12 cellular contexts compared by ENCODE assay signal in genomic region chr3:11716576-11717250, GRCh38.
DNase-seq lines count a peak whose midpoint lies in the region; ATAC-seq, FAIRE-seq and TF ChIP-seq lines count a peak whose summit lies in the region.
"Had no signal": no experiment of that assay in that cellular context is flagged by ENCODE, and none has a peak within 500 bp of the region (broad histone marks: within the 10 kb centered on the region; RNA-seq: fewer than 3 reads in every experiment).

No MANE protein-coding gene starts in this region.

- no peaks in the 10 kb centered on the region for H3K36me3 ChIP-seq in bronchial epithelial cell (ENCODE audit: control insufficient read depth, insufficient read depth, low read length)
- H3K36me3 ChIP-seq in mucosa of stomach (ENCODE audit: control insufficient read depth, insufficient read depth, low read length): no peaks in the 10 kb centered on the region
- no peaks in the 10 kb centered on the region for H3K36me3 ChIP-seq in uterus

- H3K4me1 ChIP-seq in mucosa of stomach (ENCODE audit: control insufficient read depth, insufficient read depth, low read length) (peaks cover 23% of the 10 kb centered on the region), uterus (no peaks in the 10 kb centered on the region)

- intact Hi-C loops in uterus (cut with DNase I; ENCODE audit: low total_unique reads): no loop called here

- H3K4me3 Mint-ChIP-seq in activated naive CD8-positive, alpha-beta T cell: peak overlapping the region; percentile 34
- no peak overlapping the region for H3K4me3 Mint-ChIP-seq in activated naive CD8-positive, alpha-beta T cell treated with anti-CD3 and anti-CD28 coated beads for 36 hours

- peak overlapping the region; percentile 7 for H3K4me3 ChIP-seq in bronchial epithelial cell (ENCODE audit: low read depth, low read length)
- no peak overlapping the region for H3K4me3 ChIP-seq in mucosa of stomach (ENCODE audit: low read length)
- no peak overlapping the region for H3K4me3 ChIP-seq in uterus
- H3K4me3 ChIP-seq: K562 had no signal

- no peak overlapping the region for H3K27ac Mint-ChIP-seq in activated naive CD8-positive, alpha-beta T cell
- H3K27ac Mint-ChIP-seq in activated naive CD8-positive, alpha-beta T cell treated with anti-CD3 and anti-CD28 coated beads for 36 hours: no peak overlapping the region

- peak overlapping the region; percentile 93 to 98 for H3K27ac ChIP-seq in uterus

- no peak for TF ChIP-seq POLR2A in uterus (IDR thresholded peaks at IDR 0.05)

- no peaks in the 10 kb centered on the region for H3K9me3 ChIP-seq in mucosa of stomach (ENCODE audit: control insufficient read depth, low read length)
- no peaks in the 10 kb centered on the region for H3K9me3 ChIP-seq in uterus

- peaks cover under 1% of the 10 kb centered on the region for H3K27me3 Mint-ChIP-seq in activated naive CD8-positive, alpha-beta T cell
- peaks cover 13% of the 10 kb centered on the region for H3K27me3 Mint-ChIP-seq in activated naive CD8-positive, alpha-beta T cell treated with anti-CD3 and anti-CD28 coated beads for 36 hours

- DNase-seq in activated naive CD8-positive, alpha-beta T cell treated with anti-CD3 and anti-CD28 coated beads for 36 hours: no peak
- DNase-seq in bronchial epithelial cell (ENCODE audit: low read depth) (peak; percentile 67), uterus (no peak), A172 (ENCODE audit: low spot score) (no peak)
- DNase-seq: DMS153 had no signal

- no peak for TF ChIP-seq CTCF in bronchial epithelial cell (IDR thresholded peaks at IDR 0.05; ENCODE audit: insufficient read depth, low read length, severe bottlenecking)
- TF ChIP-seq CTCF in uterus (IDR thresholded peaks at IDR 0.05): no peak

- no peak for FAIRE-seq in bronchial epithelial cell (lab: Jason Lieb, UNC)
- FAIRE-seq: K562, RCC 7860 had no signal

- H3K27me3 ChIP-seq in bronchial epithelial cell (ENCODE audit: control insufficient read depth, insufficient read depth, low read length) (no peaks in the 10 kb centered on the region), mucosa of stomach (ENCODE audit: control insufficient read depth, insufficient read depth, low read length) (no peaks in the 10 kb centered on the region), uterus (no peaks in the 10 kb centered on the region)

- H3K9ac ChIP-seq in mucosa of stomach (ENCODE audit: low read length): peak overlapping the region; percentile 12

- H3K9me3 Mint-ChIP-seq in activated naive CD8-positive, alpha-beta T cell (ENCODE audit: low read depth): no peaks in the 10 kb centered on the region
- no peaks in the 10 kb centered on the region for H3K9me3 Mint-ChIP-seq in activated naive CD8-positive, alpha-beta T cell treated with anti-CD3 and anti-CD28 coated beads for 36 hours

- H3K4me1 Mint-ChIP-seq in activated naive CD8-positive, alpha-beta T cell (ENCODE audit: low read depth): peaks cover 19% of the 10 kb centered on the region
- peaks cover 18% of the 10 kb centered on the region for H3K4me1 Mint-ChIP-seq in activated naive CD8-positive, alpha-beta T cell treated with anti-CD3 and anti-CD28 coated beads for 36 hours

- no peaks in the 10 kb centered on the region for H3K36me3 Mint-ChIP-seq in activated naive CD8-positive, alpha-beta T cell
- no peaks in the 10 kb centered on the region for H3K36me3 Mint-ChIP-seq in activated naive CD8-positive, alpha-beta T cell treated with anti-CD3 and anti-CD28 coated beads for 36 hours

- ATAC-seq in HG02884 (IDR thresholded peaks at IDR 0.05; ENCODE audit: unreplicated experiment): no peak
- ATAC-seq in GM18858 (IDR thresholded peaks at IDR 0.05; ENCODE audit: unreplicated experiment): no peak
- ATAC-seq: esophagus mucosa, K562 had no signal
